14 cellular contexts compared by ENCODE assay signal in genomic region chr2:182920631-182921056, GRCh38. TPM values are rescaled to one million over a fixed set of nuclear protein-coding genes. Genes with fewer than 3 reads are reported as not detected.
DNase-seq lines count a peak whose midpoint lies in the region; ATAC-seq and TF ChIP-seq lines count a peak whose summit lies in the region.
"Had no signal": no experiment of that assay in that cellular context is flagged by ENCODE, and none has a peak within 500 bp of the region (broad histone marks: within the 10 kb centered on the region; RNA-seq: fewer than 3 reads in every experiment).

No MANE protein-coding gene starts in this region.

- ATAC-seq in HG02623 (IDR thresholded peaks at IDR 0.05; ENCODE audit: unreplicated experiment) (peak; percentile 62), HG03575 (IDR thresholded peaks at IDR 0.05; ENCODE audit: extremely low read depth, insufficient number of reproducible peaks, low FRiP score, unreplicated experiment) (peak; percentile 51)
- ATAC-seq: esophagus mucosa had no signal

- H3K36me3 Mint-ChIP-seq in type B pancreatic cell (peaks cover 62% of the 10 kb centered on the region), osteocyte (ENCODE audit: unreplicated experiment) (peaks cover 44% of the 10 kb centered on the region)

- POLR2A ChIA-PET in GM10248 (lab: Yijun Ruan, JAX): no interaction called here

- DNase-seq in NCI-H82 (lab: John Stamatoyannopoulos, UW) (peak; percentile 34), NCI-H82 treated with DMSO at 0.1 percent for 48 hours (lab: John Stamatoyannopoulos, UW; ENCODE audit: unreplicated experiment) (no peak), GM10248 (ENCODE audit: extremely low spot score) (no peak), type B pancreatic cell (ENCODE audit: extremely low spot score, unreplicated experiment) (no peak), retina (no peak), osteocyte (ENCODE audit: extremely low spot score, unreplicated experiment) (no peak)
- DNase-seq: MG63, natural killer cell, NCI-H510A treated with DMSO at 0.1 percent for 48 hours, SIG-M5 had no signal

- TF ChIP-seq CTCF in GM10248 (IDR thresholded peaks at IDR 0.05; ENCODE audit: control extremely low read depth, extremely low read depth, low read depth, missing control alignments) (no peak), type B pancreatic cell (conservative IDR thresholded peaks at IDR 0.05) (no peak), osteocyte (IDR thresholded peaks at IDR 0.05) (no peak)

- H3K27ac Mint-ChIP-seq in type B pancreatic cell (no peak overlapping the region), osteocyte (ENCODE audit: unreplicated experiment) (no peak overlapping the region)
- H3K27ac Mint-ChIP-seq: activated T-helper 2 cell treated with anti-CD3 and anti-CD28 coated beads, Interferon-gamma antibody, Interleukin-2, Interleukin-4, amounts not matched to agents 10 μg/mL and 5 μg/mL and 100 μg/mL, durations not matched to agents 14 hours and 24 hours and 36 hours had no signal

- CTCF ChIA-PET in GM10248 (lab: Yijun Ruan, JAX): no interaction called here

- H3K4me3 Mint-ChIP-seq in type B pancreatic cell: no peak overlapping the region
- H3K4me3 Mint-ChIP-seq in osteocyte (ENCODE audit: unreplicated experiment): no peak overlapping the region
- H3K4me3 Mint-ChIP-seq: natural killer cell had no signal

- H3K27me3 Mint-ChIP-seq in type B pancreatic cell (no peaks in the 10 kb centered on the region), osteocyte (ENCODE audit: unreplicated experiment) (no peaks in the 10 kb centered on the region)

- H3K9me3 Mint-ChIP-seq in type B pancreatic cell: no peaks in the 10 kb centered on the region
- H3K9me3 Mint-ChIP-seq in osteocyte (ENCODE audit: unreplicated experiment): peaks cover 4% of the 10 kb centered on the region
- H3K9me3 Mint-ChIP-seq: activated T-helper 2 cell treated with anti-CD3 and anti-CD28 coated beads, Interferon-gamma antibody, Interleukin-2, Interleukin-4, amounts not matched to agents 10 μg/mL and 5 μg/mL and 100 μg/mL, durations not matched to agents 14 hours and 24 hours and 36 hours; natural killer cell had no signal

- peaks cover 7% of the 10 kb centered on the region for H3K4me1 Mint-ChIP-seq in type B pancreatic cell (ENCODE audit: unreplicated experiment)
- peaks cover 38% of the 10 kb centered on the region for H3K4me1 Mint-ChIP-seq in osteocyte (ENCODE audit: unreplicated experiment)

RNA-seq across cellular contexts. Expression of gene FRZB, which starts 54.2 kb away (rescaled TPM):
- total RNA-seq in type B pancreatic cell (ENCODE audit: low replicate concordance) (3.6 and 17.1 TPM in 2 replicates), osteocyte (46.6 and 47.3 TPM in 2 replicates)
- total RNA-seq: activated T-helper 2 cell treated with anti-CD3 and anti-CD28 coated beads, Interferon-gamma antibody, Interleukin-2, Interleukin-4, amounts not matched to agents 10 μg/mL and 5 μg/mL and 100 μg/mL, durations not matched to agents 14 hours and 24 hours and 36 hours; natural killer cell had no signal
